Comparison of ENCODE assay signal across 24 cellular contexts in the genomic region with DNA sequence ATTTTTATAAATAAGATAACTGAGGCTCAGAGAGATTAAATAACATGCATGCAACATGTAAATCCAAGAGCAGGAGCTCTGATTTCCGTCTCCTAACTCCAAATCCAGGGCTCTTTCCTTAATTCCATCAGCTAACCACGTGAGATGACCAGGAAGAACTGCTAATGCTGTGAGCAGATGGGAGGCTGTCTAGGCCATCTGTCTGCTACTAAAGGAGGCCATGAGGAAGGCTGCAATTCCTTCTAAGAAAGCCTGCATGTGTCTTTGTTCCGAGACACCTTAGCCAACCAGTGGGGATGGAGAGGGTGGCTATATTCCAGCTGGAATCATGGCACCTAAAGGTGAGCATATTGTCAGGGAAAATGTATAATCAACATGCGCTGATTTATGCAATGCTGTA.
"Had no signal": no experiment of that assay in that cellular context is flagged by ENCODE, and none has a peak within 500 bp of the region (broad histone marks: within the 10 kb centered on the region; RNA-seq: fewer than 3 reads in every experiment).

No MANE protein-coding gene starts in this region.

- H3K9me3 ChIP-seq: heart left ventricle, tibial nerve had no signal

- H3K36me3 Mint-ChIP-seq: immature natural killer cell; memory B cell; naive thymus-derived CD8-positive, alpha-beta T cell; neural progenitor cell; WTC11 had no signal

- H3K27ac Mint-ChIP-seq: activated CD4-positive, alpha-beta memory T cell treated with anti-CD3 and anti-CD28 coated beads, Interleukin-2, amount 10 ng/mL, durations not matched to agents 7 days and 5 days; activated CD4-positive, alpha-beta T cell treated with anti-CD3 and anti-CD28 coated beads, Interleukin-2, amount 10 ng/mL, durations not matched to agents 7 days and 5 days; activated T-helper 17 cell treated with anti-CD3 and anti-CD28 coated beads, Interleukin-2, amount 50 U/mL, for 72 hours; immature natural killer cell; memory B cell; naive thymus-derived CD8-positive, alpha-beta T cell; neural progenitor cell; WTC11 had no signal

- H3K4me2 ChIP-seq: neural progenitor cell had no signal

- H3K27me3 Mint-ChIP-seq: activated CD4-positive, alpha-beta memory T cell treated with anti-CD3 and anti-CD28 coated beads, Interleukin-2, amount 10 ng/mL, durations not matched to agents 7 days and 5 days; activated CD4-positive, alpha-beta T cell treated with anti-CD3 and anti-CD28 coated beads, Interleukin-2, amount 10 ng/mL, durations not matched to agents 7 days and 5 days; memory B cell had no signal

- H2AFZ ChIP-seq: neural progenitor cell, parathyroid adenoma had no signal

- H3K4me3 ChIP-seq: heart left ventricle, neural progenitor cell, tibial nerve had no signal

- H3K27ac ChIP-seq: heart left ventricle, neural progenitor cell, parathyroid adenoma, tibial nerve had no signal

- H3K4me1 ChIP-seq: neural progenitor cell, tibial nerve had no signal

- DNase-seq: activated CD4-positive, alpha-beta memory T cell treated with anti-CD3 and anti-CD28 coated beads, Interleukin-2, amount 10 ng/mL, durations not matched to agents 7 days and 5 days; activated CD4-positive, alpha-beta T cell treated with anti-CD3 and anti-CD28 coated beads for 1 hour; activated CD4-positive, alpha-beta T cell treated with anti-CD3 and anti-CD28 coated beads, Interleukin-2, amount 10 ng/mL, durations not matched to agents 7 days and 5 days; activated gamma-delta T cell treated with Interleukin-2 at 50 U/mL for 16 hours; activated naive CD4-positive, alpha-beta T cell treated with anti-CD3 and anti-CD28 coated beads, Interleukin-2, amount 50 U/mL, for 16 hours; activated T-cell treated with anti-CD3 and anti-CD28 coated beads, Interleukin-2, amount 50 U/mL, for 4 hours; amygdala; foreskin fibroblast; heart left ventricle; hypothalamus; immature natural killer cell; midbrain; naive thymus-derived CD8-positive, alpha-beta T cell; occipital lobe; right cardiac atrium; stimulated activated CD4-positive, alpha-beta T cell treated with anti-CD3 and anti-CD28 coated beads, Interleukin-15, amount 100 ng/mL, for 24 hours; stimulated activated naive CD4-positive, alpha-beta T cell; T-helper 2 cell had no signal

- H3K4me1 Mint-ChIP-seq: activated CD4-positive, alpha-beta memory T cell treated with anti-CD3 and anti-CD28 coated beads, Interleukin-2, amount 10 ng/mL, durations not matched to agents 7 days and 5 days; activated CD4-positive, alpha-beta T cell treated with anti-CD3 and anti-CD28 coated beads, Interleukin-2, amount 10 ng/mL, durations not matched to agents 7 days and 5 days; activated T-helper 17 cell treated with anti-CD3 and anti-CD28 coated beads, Interleukin-2, amount 50 U/mL, for 72 hours; immature natural killer cell; memory B cell; naive thymus-derived CD8-positive, alpha-beta T cell had no signal

- H3K79me2 ChIP-seq: parathyroid adenoma had no signal

- H3K9me3 Mint-ChIP-seq: activated CD4-positive, alpha-beta memory T cell treated with anti-CD3 and anti-CD28 coated beads, Interleukin-2, amount 10 ng/mL, durations not matched to agents 7 days and 5 days; activated CD4-positive, alpha-beta T cell treated with anti-CD3 and anti-CD28 coated beads, Interleukin-2, amount 10 ng/mL, durations not matched to agents 7 days and 5 days; activated T-cell treated with anti-CD3 and anti-CD28 coated beads, Interleukin-2, amount 50 U/mL, for 4 hours; activated T-helper 17 cell treated with anti-CD3 and anti-CD28 coated beads, Interleukin-2, amount 50 U/mL, for 72 hours; immature natural killer cell; naive thymus-derived CD8-positive, alpha-beta T cell; neural progenitor cell; WTC11 had no signal

- H3K4me3 Mint-ChIP-seq: activated CD4-positive, alpha-beta memory T cell treated with anti-CD3 and anti-CD28 coated beads, Interleukin-2, amount 10 ng/mL, durations not matched to agents 7 days and 5 days; activated CD4-positive, alpha-beta T cell treated with anti-CD3 and anti-CD28 coated beads, Interleukin-2, amount 10 ng/mL, durations not matched to agents 7 days and 5 days; activated T-cell treated with anti-CD3 and anti-CD28 coated beads, Interleukin-2, amount 50 U/mL, for 4 hours; activated T-helper 17 cell treated with anti-CD3 and anti-CD28 coated beads, Interleukin-2, amount 50 U/mL, for 72 hours; immature natural killer cell; memory B cell; naive thymus-derived CD8-positive, alpha-beta T cell; WTC11 had no signal

- H3K36me3 ChIP-seq: heart left ventricle, neural progenitor cell, tibial nerve had no signal
